Comparison of ENCODE assay signal across 27 cellular contexts in genomic region chr15:27701956-27702355, GRCh38.
DNase-seq lines count a peak whose midpoint lies in the region; ATAC-seq and TF ChIP-seq lines count a peak whose summit lies in the region.
"Had no signal": no experiment of that assay in that cellular context is flagged by ENCODE, and none has a peak within 500 bp of the region (broad histone marks: within the 10 kb centered on the region; RNA-seq: fewer than 3 reads in every experiment).

No MANE protein-coding gene starts in this region.

- H3K4me3 ChIP-seq in GM23338, result no peak overlapping the region
- no peak overlapping the region for H3K4me3 ChIP-seq in gastrocnemius medialis
- H3K4me3 ChIP-seq: BLaER1 treated with 17β-estradiol and CSF1 and Interleukin-3, amounts not matched to agents 10 nM and 100 nM; K562 had no signal

- TF ChIP-seq CTCF in GM23338 (conservative IDR thresholded peaks at IDR 0.05; ENCODE audit: low read depth in 2 of 2) (no peak), WTC11 (IDR thresholded peaks at IDR 0.05) (no peak), gastrocnemius medialis (IDR thresholded peaks at IDR 0.05 in 4 of 5, conservative IDR thresholded peaks at IDR 0.05 in 1 of 5) (no peak)

- in situ Hi-C loops in gastrocnemius medialis (cut with MboI; ENCODE audit: low sequenced_read_pairs in 4 of 4), result no loop called here

- H3K4me3 Mint-ChIP-seq in GM23338 (no peak overlapping the region), WTC11 (no peak overlapping the region)
- H3K4me3 Mint-ChIP-seq in activated CD4-positive, alpha-beta T cell treated with anti-CD3 and anti-CD28 coated beads, Interleukin-2, amount 10 ng/mL, durations not matched to agents 7 days and 5 days, result no peak overlapping the region
- H3K4me3 Mint-ChIP-seq: CD4-positive, alpha-beta T cell had no signal

- H3K4me1 Mint-ChIP-seq in GM23338, result no peaks in the 10 kb centered on the region; the same call in 2 of the 3 replicates
- H3K4me1 Mint-ChIP-seq in WTC11, result 0 out of 2 replicates have a peak, but pooled peaks cover 2% of the 10 kb centered on the region
- H3K4me1 Mint-ChIP-seq in activated CD4-positive, alpha-beta T cell treated with anti-CD3 and anti-CD28 coated beads, Interleukin-2, amount 10 ng/mL, durations not matched to agents 7 days and 5 days, result no peaks in the 10 kb centered on the region

- DNase-seq in GM23338 (ENCODE audit: low spot score) (no peak), WTC11 (ENCODE audit: low spot score) (no peak), occipital lobe (lab: John Stamatoyannopoulos, UW) (peak; percentile 58), gastrocnemius medialis (no peak), GM03348 (ENCODE audit: low spot score) (no peak), NCI-H2029 treated with DMSO at 0.1 percent for 48 hours (lab: John Stamatoyannopoulos, UW) (no peak)
- no peak for DNase-seq in activated CD4-positive, alpha-beta T cell treated with anti-CD3 and anti-CD28 coated beads, Interleukin-2, amount 10 ng/mL, durations not matched to agents 7 days and 5 days
- DNase-seq: CD4-positive, alpha-beta T cell; COR-L47; DMS53; GOT3; Kasumi-1; MV-4-11; NCI-H1105; NCI-H1436 treated with DMSO at 0.1 percent for 48 hours; NCI-H187 treated with DMSO at 0.1 percent for 48 hours; NCI-H2107; NCI-H446 treated with DMSO at 0.1 percent for 48 hours; NCI-H526; NCI-H82; SIG-M5; SK-N-SH; SW 1271 had no signal

- H4K20me1 ChIP-seq in GM23338 (replicated peaks; ENCODE audit: insufficient read depth), result no peaks in the 10 kb centered on the region
- H4K20me1 ChIP-seq: BLaER1 treated with 17β-estradiol and CSF1 and Interleukin-3, amounts not matched to agents 10 nM and 100 nM had no signal

- H3K9me3 Mint-ChIP-seq in GM23338 (no peaks in the 10 kb centered on the region; the same call in 2 of the 3 replicates), WTC11 (peaks cover 5% of the 10 kb centered on the region; the same call in 1 of the 2 replicates)
- H3K9me3 Mint-ChIP-seq in activated CD4-positive, alpha-beta T cell treated with anti-CD3 and anti-CD28 coated beads, Interleukin-2, amount 10 ng/mL, durations not matched to agents 7 days and 5 days, result peaks cover 11% of the 10 kb centered on the region

- no peaks in the 10 kb centered on the region for H3K9me3 ChIP-seq in gastrocnemius medialis
- H3K9me3 ChIP-seq: SK-N-SH had no signal

- intact Hi-C loops in gastrocnemius medialis (cut with DNase I; ENCODE audit: low total_unique reads), result no loop called here

- no peaks in the 10 kb centered on the region for H3K27me3 ChIP-seq in GM23338 (ENCODE audit: insufficient read depth)
- H3K27me3 ChIP-seq in layer of hippocampus (ENCODE audit: control insufficient read depth, insufficient read depth, low read length), result no peaks in the 10 kb centered on the region
- no peaks in the 10 kb centered on the region for H3K27me3 ChIP-seq in gastrocnemius medialis
- H3K27me3 ChIP-seq: BLaER1 treated with 17β-estradiol and CSF1 and Interleukin-3, amounts not matched to agents 10 nM and 100 nM had no signal

- no peaks in the 10 kb centered on the region for H3K79me2 ChIP-seq in GM23338 (replicated peaks; ENCODE audit: insufficient read depth)

- POLR2A ChIA-PET in WTC11 (lab: Charles Lee), result no interaction called here
- POLR2A ChIA-PET in activated CD4-positive, alpha-beta T cell treated with anti-CD3 and anti-CD28 coated beads, Interleukin-2, amount 10 ng/mL, durations not matched to agents 7 days and 5 days (lab: Charles Lee), result no interaction called here

- CTCF ChIA-PET in WTC11 (lab: Charles Lee), result interaction anchor here (1.1 to 1.4 kb wide), 3 partner anchors 21 to 343 kb away, joined by 3 to 5 read pairs (median 5); no protein-coding TSS in a partner anchor
- CTCF ChIA-PET in activated CD4-positive, alpha-beta T cell treated with anti-CD3 and anti-CD28 coated beads, Interleukin-2, amount 10 ng/mL, durations not matched to agents 7 days and 5 days (lab: Charles Lee), result no interaction called here

- peaks cover 11% of the 10 kb centered on the region for H3K9me2 ChIP-seq in GM23338 (ENCODE audit: insufficient read depth)
- H3K9me2 ChIP-seq: SK-N-SH had no signal

- peak; percentile 62 for ATAC-seq in GM23338
- ATAC-seq in WTC11, result peak; percentile 44
- ATAC-seq in gastrocnemius medialis, result no peak
- ATAC-seq: K562, Panc1 had no signal

- H3K27ac ChIP-seq in GM23338 (ENCODE audit: low read depth) (no peak overlapping the region), layer of hippocampus (ENCODE audit: low read depth, low read length) (peak overlapping the region; percentile 47), gastrocnemius medialis (no peak overlapping the region)
- H3K27ac ChIP-seq: BLaER1 treated with 17β-estradiol and CSF1 and Interleukin-3, amounts not matched to agents 10 nM and 100 nM had no signal

- TF ChIP-seq POLR2A in gastrocnemius medialis (IDR thresholded peaks at IDR 0.05), result no peak

- H3K4me2 ChIP-seq in GM23338, result no peak overlapping the region
- H3K4me2 ChIP-seq: BLaER1 treated with 17β-estradiol and CSF1 and Interleukin-3, amounts not matched to agents 10 nM and 100 nM; SK-N-SH had no signal

- no peaks in the 10 kb centered on the region for H3K36me3 ChIP-seq in GM23338 (ENCODE audit: insufficient read depth)
- H3K36me3 ChIP-seq in gastrocnemius medialis, result no peaks in the 10 kb centered on the region
- H3K36me3 ChIP-seq: BLaER1 treated with 17β-estradiol and CSF1 and Interleukin-3, amounts not matched to agents 10 nM and 100 nM had no signal

- H3K4me1 ChIP-seq in GM23338 (ENCODE audit: insufficient read depth), result no peaks in the 10 kb centered on the region
- H3K4me1 ChIP-seq in gastrocnemius medialis, result no peaks in the 10 kb centered on the region

- H3K27me3 Mint-ChIP-seq in GM23338 (ENCODE audit: insufficient read depth, low read depth, poor library complexity) (peaks cover 3% of the 10 kb centered on the region), WTC11 (ENCODE audit: low read depth) (no peaks in the 10 kb centered on the region; the same call in 1 of the 2 replicates)
- H3K27me3 Mint-ChIP-seq in activated CD4-positive, alpha-beta T cell treated with anti-CD3 and anti-CD28 coated beads, Interleukin-2, amount 10 ng/mL, durations not matched to agents 7 days and 5 days, result no peaks in the 10 kb centered on the region
- H3K27me3 Mint-ChIP-seq: CD4-positive, alpha-beta T cell had no signal

- H3K36me3 Mint-ChIP-seq in GM23338 (ENCODE audit: low read depth) (no peaks in the 10 kb centered on the region; the same call in 2 of the 3 replicates), WTC11 (no peaks in the 10 kb centered on the region)
- H3K36me3 Mint-ChIP-seq in activated CD4-positive, alpha-beta T cell treated with anti-CD3 and anti-CD28 coated beads, Interleukin-2, amount 10 ng/mL, durations not matched to agents 7 days and 5 days (ENCODE audit: low read depth), result no peaks in the 10 kb centered on the region

- H3K27ac Mint-ChIP-seq in GM23338 (no peak overlapping the region), WTC11 (no peak overlapping the region)
- H3K27ac Mint-ChIP-seq in activated CD4-positive, alpha-beta T cell treated with anti-CD3 and anti-CD28 coated beads, Interleukin-2, amount 10 ng/mL, durations not matched to agents 7 days and 5 days, result no peak overlapping the region
- H3K27ac Mint-ChIP-seq: CD4-positive, alpha-beta T cell had no signal

- H2AFZ ChIP-seq in GM23338, result 0 out of 2 replicates have a peak overlapping the region, but pooled peaks have one; percentile 56

- no peaks in the 10 kb centered on the region for H3F3A ChIP-seq in GM23338 (replicated peaks; ENCODE audit: low read depth)

TF ChIP-seq in GM23338, 12 proteins besides CTCF, POLR2A, EP300 and RAD21:
- TF ChIP-seq ETS1 (IDR thresholded peaks at IDR 0.05), result no peak
- no peak for TF ChIP-seq ZNF331 (CRISPR knock-in tag; IDR thresholded peaks at IDR 0.05; ENCODE audit: low read depth)
- no peak for TF ChIP-seq EZH2phosphoT487 (IDR thresholded peaks at IDR 0.05; ENCODE audit: unreplicated experiment)
- no peak for TF ChIP-seq STAT1 (IDR thresholded peaks at IDR 0.05; ENCODE audit: unreplicated experiment)
- no peak for TF ChIP-seq ZNF114 (CRISPR knock-in tag; IDR thresholded peaks at IDR 0.05)
- no peak for TF ChIP-seq NANOG (IDR thresholded peaks at IDR 0.05; ENCODE audit: borderline replicate concordance)

TF ChIP-seq in WTC11, 78 proteins besides CTCF, POLR2A, EP300 and RAD21 (continues in another document):
- no peak for TF ChIP-seq MLX (CRISPR knock-in tag; IDR thresholded peaks at IDR 0.05)
- no peak for TF ChIP-seq PRDM15 (CRISPR knock-in tag; IDR thresholded peaks at IDR 0.05)
- no peak for TF ChIP-seq ATF1 (CRISPR knock-in tag; IDR thresholded peaks at IDR 0.05)

Comparison
In these comparisons a context has a peak if more than half of its experiments do, and no peak if none do; other contexts are left out.
1. ATAC-seq: peak in GM23338 (single experiment) and WTC11 (single experiment); none in gastrocnemius medialis (0 of 2).